ENCODE assay signal across 1 cellular context in genomic region chr9:77649109-77649812, GRCh38.
TF ChIP-seq lines count a peak whose summit lies in the region.

No MANE protein-coding gene starts in this region.

TF ChIP-seq in GM23338, 12 proteins besides CTCF, POLR2A, EP300 and RAD21 (continued from another document):
- TF ChIP-seq ZNF462 (CRISPR knock-in tag; IDR thresholded peaks at IDR 0.05) (no peak), ZNF114 (CRISPR knock-in tag; IDR thresholded peaks at IDR 0.05) (no peak), POLR2AphosphoS5 (IDR thresholded peaks at IDR 0.05; ENCODE audit: low read depth) (no peak), NANOG (IDR thresholded peaks at IDR 0.05; ENCODE audit: borderline replicate concordance) (no peak), JUNB (IDR thresholded peaks at IDR 0.05; ENCODE audit: unreplicated experiment) (no peak), REST (IDR thresholded peaks at IDR 0.05; ENCODE audit: unreplicated experiment) (no peak)
